In genomic region chr10:80529604-80530003, GRCh38 we compare ENCODE assay signal across 11 cellular contexts. TPM values are rescaled to one million over a fixed set of nuclear protein-coding genes. Genes with fewer than 3 reads are reported as not detected.
DNase-seq lines count a peak whose midpoint lies in the region; ATAC-seq, FAIRE-seq and TF ChIP-seq lines count a peak whose summit lies in the region.
"Had no signal": no experiment of that assay in that cellular context is flagged by ENCODE, and none has a peak within 500 bp of the region (broad histone marks: within the 10 kb centered on the region; RNA-seq: fewer than 3 reads in every experiment).

No MANE protein-coding gene starts in this region.

- H3K9me3 ChIP-seq in CD4-positive, alpha-beta T cell (ENCODE audit: control insufficient read depth, low read length), result no peaks in the 10 kb centered on the region
- no peaks in the 10 kb centered on the region for H3K9me3 ChIP-seq in K562 (replicated peaks; ENCODE audit: control insufficient read depth, insufficient read depth, low read depth, low read length)

- H3K4me1 ChIP-seq in K562 (replicated peaks in 1 of 2; ENCODE audit: control insufficient read depth in 2 of 2, insufficient read depth in 2 of 2, low read length in 2 of 2), result no peaks in the 10 kb centered on the region

- peak overlapping the region; percentile 89 for H3K27ac Mint-ChIP-seq in CD4-positive, alpha-beta T cell
- no peak overlapping the region for H3K27ac Mint-ChIP-seq in neural crest cell (ENCODE audit: unreplicated experiment)

- no peaks in the 10 kb centered on the region for H3K27me3 Mint-ChIP-seq in CD4-positive, alpha-beta T cell
- H3K27me3 Mint-ChIP-seq in neural crest cell (ENCODE audit: low read depth), result no peaks in the 10 kb centered on the region

- no peak for TF ChIP-seq RAD21 in K562 (CRISPR knock-in tag; conservative IDR thresholded peaks at IDR 0.05 in 1 of 2, IDR thresholded peaks at IDR 0.05 in 1 of 2)

- no peaks in the 10 kb centered on the region for H3K36me3 Mint-ChIP-seq in CD4-positive, alpha-beta T cell (ENCODE audit: low read depth)
- H3K36me3 Mint-ChIP-seq in neural crest cell (ENCODE audit: low read depth), result peaks cover 8% of the 10 kb centered on the region

- H3K9me3 Mint-ChIP-seq in CD4-positive, alpha-beta T cell, result no peaks in the 10 kb centered on the region
- H3K9me3 Mint-ChIP-seq in neural crest cell, result no peaks in the 10 kb centered on the region

- WGBS in K562 (ENCODE audit: insufficient coverage, low coverage, missing lambda C conversion rate), result 3% methylated on average over 12 of the region's 12 CpGs

- peak; percentile 88 for ATAC-seq in CD4-positive, alpha-beta T cell (ENCODE audit: poor library complexity)
- ATAC-seq in K562, result peak; percentile 11; the same call in 1 of the 3 replicates
- ATAC-seq in HG03025 (IDR thresholded peaks at IDR 0.05; ENCODE audit: low FRiP score, unreplicated experiment), result no peak

- no peak overlapping the region for H3K4me2 ChIP-seq in K562 (ENCODE audit: insufficient read depth, low read length)

- H3K36me3 ChIP-seq in K562 (ENCODE audit: control insufficient read depth, insufficient read depth, low read length), result no peaks in the 10 kb centered on the region

- peaks cover 80% of the 10 kb centered on the region for H3K4me1 Mint-ChIP-seq in CD4-positive, alpha-beta T cell (ENCODE audit: low read depth)
- no peaks in the 10 kb centered on the region for H3K4me1 Mint-ChIP-seq in neural crest cell

- no peaks in the 10 kb centered on the region for H3K9me1 ChIP-seq in K562 (ENCODE audit: control insufficient read depth, insufficient read depth, low read length)

- H3K27ac ChIP-seq in CD4-positive, alpha-beta T cell (ENCODE audit: low read depth, low read length), result peak overlapping the region; percentile 2
- H3K27ac ChIP-seq in K562 (ENCODE audit: extremely low read depth, low read depth, low read length), result no peak overlapping the region
- H3K27ac ChIP-seq: RWPE1 had no signal

- TF ChIP-seq POLR2A in K562 (conservative IDR thresholded peaks at IDR 0.05), result no peak

- H3K27me3 ChIP-seq in CD4-positive, alpha-beta T cell (ENCODE audit: control insufficient read depth, insufficient read depth, low read length), result no peaks in the 10 kb centered on the region
- H3K27me3 ChIP-seq in K562 (ENCODE audit: control insufficient read depth in 2 of 2, insufficient read depth in 2 of 2, low read length in 2 of 2), result peaks cover 17% of the 10 kb centered on the region in 2 experiments; a peak in 4 of 5 replicates

- H3K4me3 Mint-ChIP-seq in CD4-positive, alpha-beta T cell, result peak overlapping the region; percentile 78
- H3K4me3 Mint-ChIP-seq in neural crest cell, result peak overlapping the region; percentile 23
- H3K4me3 Mint-ChIP-seq: H9 had no signal

- FAIRE-seq in K562 (lab: Jason Lieb, UNC), result no peak

- no peaks in the 10 kb centered on the region for H3K79me2 ChIP-seq in K562 (ENCODE audit: control insufficient read depth, insufficient read depth, low read length)

- intact Hi-C loops in CD4-positive, alpha-beta T cell (cut with DNase I, micrococcal nuclease), result loop anchor here in 1 of 2 experiments (2.0 kb wide), 1 partner anchor 147 kb away; no protein-coding TSS in a partner anchor
- intact Hi-C loops in K562 (cut with micrococcal nuclease), result no loop called here

- H3K4me3 ChIP-seq in K562, result no peak overlapping the region

- CTCF ChIA-PET in CD4-positive, alpha-beta T cell (lab: Charles Lee), result interaction anchor here (0.8 to 2.6 kb wide), 3 partner anchors 24 to 152 kb away, joined by 3 to 5 read pairs (median 4); no protein-coding TSS in a partner anchor
- CTCF ChIA-PET in K562 (lab: Yijun Ruan, JAX; ENCODE audit: low intra/inter-chr PET ratio), result no interaction called here

- TF ChIP-seq CTCF in CD4-positive, alpha-beta T cell (IDR thresholded peaks at IDR 0.05), result no peak
- TF ChIP-seq CTCF in K562 (IDR thresholded peaks at IDR 0.05 in 2 of 3, conservative IDR thresholded peaks at IDR 0.05 in 1 of 3; ENCODE audit: insufficient read depth in 2 of 3, low read depth in 1 of 3, low read length in 3 of 3), result no peak
- no peak for TF ChIP-seq CTCF in neural crest cell (conservative IDR thresholded peaks at IDR 0.05)

- in situ Hi-C loops in K562 (cut with MboI), result no loop called here

- no peak for TF ChIP-seq EP300 in K562 (IDR thresholded peaks at IDR 0.05; ENCODE audit: low read length)

- peak; percentile 37 to 75 (median 56) for DNase-seq in CD4-positive, alpha-beta T cell
- DNase-seq in T-helper 22 cell (ENCODE audit: low read depth), result peak; percentile 16
- DNase-seq in K562 (ENCODE audit: extremely low read depth in 1 of 4, low spot score in 3 of 4), result no peak
- DNase-seq in neural crest cell (ENCODE audit: low read depth, low spot score), result no peak
- no peak for DNase-seq in NCI-H82 (lab: John Stamatoyannopoulos, UW)
- DNase-seq in islet precursor cell, result no peak
- DNase-seq in cerebellar cortex (ENCODE audit: low spot score), result no peak
- DNase-seq: H9 had no signal

- no TSS peak for BruUV-seq in K562 (replicated peaks; lab: Mats Ljungman, UMichigan)

- no peak overlapping the region for H2AFZ ChIP-seq in K562 (ENCODE audit: low read depth, low read length)

- H3K9ac ChIP-seq in K562 (ENCODE audit: insufficient read depth in 1 of 2, low read depth in 2 of 2, low read length in 2 of 2), result no peak overlapping the region

- H4K20me1 ChIP-seq in K562 (replicated peaks; ENCODE audit: control insufficient read depth, insufficient read depth, low read length), result no peaks in the 10 kb centered on the region

- POLR2A ChIA-PET in CD4-positive, alpha-beta T cell (lab: Charles Lee), result interaction anchor here (1.5 kb wide), 1 partner anchor 25 kb away, joined by 5 read pairs; no protein-coding TSS in a partner anchor
- POLR2A ChIA-PET in K562 (lab: Yijun Ruan, JAX), result no interaction called here

TF ChIP-seq in K562, 482 proteins besides CTCF, POLR2A, EP300 and RAD21:
- TF ChIP-seq BMI1 (IDR thresholded peaks at IDR 0.05; ENCODE audit: low read length) (no peak), MCM5 (IDR thresholded peaks at IDR 0.05; ENCODE audit: low read depth) (no peak), ZNF384 (IDR thresholded peaks at IDR 0.05; ENCODE audit: low read depth, low read length) (no peak), SETDB1 (IDR thresholded peaks at IDR 0.05; ENCODE audit: low read length) (no peak), ZBTB43 (CRISPR knock-in tag; IDR thresholded peaks at IDR 0.05) (no peak), ZBTB2 (IDR thresholded peaks at IDR 0.05) (no peak), YBX1 (IDR thresholded peaks at IDR 0.05) (no peak), MCM3 (IDR thresholded peaks at IDR 0.05) (no peak), MEIS2 (IDR thresholded peaks at IDR 0.05; ENCODE audit: partially characterized antibody) (no peak)

RNA-seq across cellular contexts. Expression of gene SH2D4B, which starts 8.1 kb away (rescaled TPM):
- total RNA-seq in CD4-positive, alpha-beta T cell, result under 1 TPM; 0.16 to 0.31 TPM
- total RNA-seq in K562 (2011; cell fraction: chromatin; rRNA removed; ENCODE audit: low replicate concordance), result 0.09 TPM in 1 of 2 replicates, not detected in the other
- total RNA-seq in K562 (2011; cell fraction: nucleolus; rRNA removed), result 0.26 TPM in 1 of 2 replicates, not detected in the other
- 0.22 TPM in 1 of 2 replicates, not detected in the other for total RNA-seq in K562 (2011; cell fraction: nucleoplasm; rRNA removed)
- total RNA-seq in K562 (2014; rRNA removed) (0.29 TPM in 1 of 2 replicates, not detected in the other), K562 (2014; rRNA removed; fragmentation: Illumina TruSeq; extraction: Trizol) (0.04 TPM in 1 of 2 replicates, not detected in the other), K562 (2015; rRNA removed; fragmentation: Illumina TruSeq; extraction: Trizol) (0.04 TPM in 2 replicates), K562 (2021) (0.13 TPM in 1 of 2 replicates, not detected in the other), neural crest cell (0.09 and 0.16 TPM in 2 replicates)
- polyA plus RNA-seq in K562 (2011; rRNA removed) (0.03 TPM in 1 of 2 replicates, not detected in the other), K562 (2014; fragmentation: Illumina TruSeq; extraction: Trizol) (not detected in 2 replicates), K562 (2014; fragmentation: Nextera tagmentation; extraction: Ambion mirVana) (under 1 TPM in 1 of 2 experiments, not detected in 1; 0.14 TPM), K562 (2014; rRNA removed) (not detected in 2 replicates)
- polyA plus RNA-seq in K562 (2011; cell fraction: cytosol; rRNA removed), result not detected in 2 replicates
- 0.03 TPM in 1 of 2 replicates, not detected in the other for polyA plus RNA-seq in K562 (2011; cell fraction: nucleus; rRNA removed)
- polyA plus RNA-seq in K562 (2012), result 0.05 and 0.06 TPM in 2 replicates
- polyA minus RNA-seq in K562 (2011; rRNA and poly(A)+ RNA removed), result not detected in 2 replicates
- polyA minus RNA-seq in K562 (2011; cell fraction: cytosol; rRNA and poly(A)+ RNA removed), result not detected in 2 replicates
- not detected in 2 replicates for polyA minus RNA-seq in K562 (2011; cell fraction: nucleus; rRNA and poly(A)+ RNA removed)
- total RNA-seq: osteocyte had no signal

Comparison
In these comparisons a context has a peak if more than half of its experiments do, and no peak if none do; other contexts are left out.
1. DNase-seq: peak in CD4-positive, alpha-beta T cell (10 of 10) and T-helper 22 cell (single experiment); none in K562 (0 of 4), neural crest cell (single experiment), NCI-H82 (single experiment), islet precursor cell (single experiment) and cerebellar cortex (single experiment).